ENCODE assay signal across 1 cellular context in the genomic region with DNA sequence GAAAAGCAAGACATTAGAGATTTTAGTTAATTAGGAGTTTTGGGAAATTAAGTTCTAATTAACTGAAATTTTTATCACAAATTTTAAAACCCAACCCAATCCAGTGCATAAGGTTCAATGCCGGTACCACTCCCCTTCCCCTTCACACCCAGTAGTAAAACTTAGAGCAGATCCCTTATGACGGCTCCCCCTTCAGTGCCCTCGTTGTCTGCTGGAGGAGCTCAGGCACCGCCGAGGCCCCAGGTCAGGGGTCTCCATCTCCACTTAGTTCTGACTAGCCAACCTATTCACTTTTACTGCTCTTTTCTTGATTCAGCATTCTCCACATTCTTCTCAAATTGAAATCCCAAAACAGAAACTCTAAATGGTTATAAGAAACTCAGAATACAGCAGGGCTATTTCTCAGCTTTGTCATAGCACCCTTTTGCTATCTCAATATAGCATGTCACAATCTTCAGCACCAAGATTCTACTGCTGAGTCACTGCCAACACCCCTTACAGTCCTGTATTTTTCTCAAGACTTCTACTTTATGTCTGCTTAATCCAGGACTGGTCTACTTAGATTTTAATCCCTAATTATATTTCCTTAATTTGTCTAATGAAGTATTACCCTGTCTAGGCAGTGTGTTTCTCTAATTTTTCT.
TF ChIP-seq lines count a peak whose summit lies in the region.

No MANE protein-coding gene starts in this region.

TF ChIP-seq in K562, 482 proteins besides CTCF, POLR2A, EP300 and RAD21 (continued from another document):
- no peak for TF ChIP-seq ZNF740 (CRISPR knock-in tag; IDR thresholded peaks at IDR 0.05)
- no peak for TF ChIP-seq ZNF740 (tag; IDR thresholded peaks at IDR 0.05)
- TF ChIP-seq KLF16 (IDR thresholded peaks at IDR 0.05) = no peak
- TF ChIP-seq, protein P1, sequence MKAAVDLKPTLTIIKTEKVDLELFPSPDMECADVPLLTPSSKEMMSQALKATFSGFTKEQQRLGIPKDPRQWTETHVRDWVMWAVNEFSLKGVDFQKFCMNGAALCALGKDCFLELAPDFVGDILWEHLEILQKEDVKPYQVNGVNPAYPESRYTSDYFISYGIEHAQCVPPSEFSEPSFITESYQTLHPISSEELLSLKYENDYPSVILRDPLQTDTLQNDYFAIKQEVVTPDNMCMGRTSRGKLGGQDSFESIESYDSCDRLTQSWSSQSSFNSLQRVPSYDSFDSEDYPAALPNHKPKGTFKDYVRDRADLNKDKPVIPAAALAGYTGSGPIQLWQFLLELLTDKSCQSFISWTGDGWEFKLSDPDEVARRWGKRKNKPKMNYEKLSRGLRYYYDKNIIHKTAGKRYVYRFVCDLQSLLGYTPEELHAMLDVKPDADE (conservative IDR thresholded peaks at IDR 0.05; ENCODE audit: control insufficient read depth, low read depth, low read length) = no peak
- no peak for TF ChIP-seq NELFE (IDR thresholded peaks at IDR 0.05; ENCODE audit: insufficient read depth, insufficient read length)
- TF ChIP-seq ZNF707 (CRISPR knock-in tag; conservative IDR thresholded peaks at IDR 0.05) = no peak
- TF ChIP-seq NFRKB (IDR thresholded peaks at IDR 0.05; ENCODE audit: low read depth) = no peak
- TF ChIP-seq, protein P2, sequence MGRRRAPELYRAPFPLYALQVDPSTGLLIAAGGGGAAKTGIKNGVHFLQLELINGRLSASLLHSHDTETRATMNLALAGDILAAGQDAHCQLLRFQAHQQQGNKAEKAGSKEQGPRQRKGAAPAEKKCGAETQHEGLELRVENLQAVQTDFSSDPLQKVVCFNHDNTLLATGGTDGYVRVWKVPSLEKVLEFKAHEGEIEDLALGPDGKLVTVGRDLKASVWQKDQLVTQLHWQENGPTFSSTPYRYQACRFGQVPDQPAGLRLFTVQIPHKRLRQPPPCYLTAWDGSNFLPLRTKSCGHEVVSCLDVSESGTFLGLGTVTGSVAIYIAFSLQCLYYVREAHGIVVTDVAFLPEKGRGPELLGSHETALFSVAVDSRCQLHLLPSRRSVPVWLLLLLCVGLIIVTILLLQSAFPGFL (CRISPR knock-in tag; IDR thresholded peaks at IDR 0.05) = no peak
- no peak for TF ChIP-seq PCBP1 (IDR thresholded peaks at IDR 0.05; ENCODE audit: low read depth, low read length, poor library complexity, severe bottlenecking)
- TF ChIP-seq GATAD2A (IDR thresholded peaks at IDR 0.05) = no peak
- TF ChIP-seq DPF2 (IDR thresholded peaks at IDR 0.05) = peak; percentile 81
- TF ChIP-seq XRCC3 (IDR thresholded peaks at IDR 0.05) = no peak
- TF ChIP-seq TEAD4 (IDR thresholded peaks at IDR 0.05; ENCODE audit: low read length) = peak; percentile 17; the same call in 1 of the 2 replicates
- TF ChIP-seq TEAD4 (CRISPR knock-in tag; IDR thresholded peaks at IDR 0.05; ENCODE audit: borderline replicate concordance) = no peak
- no peak for TF ChIP-seq WHSC1 (IDR thresholded peaks at IDR 0.05; ENCODE audit: low read length)
- TF ChIP-seq HNRNPLL (IDR thresholded peaks at IDR 0.05; ENCODE audit: low read depth, low read length, poor library complexity, severe bottlenecking) = no peak
- TF ChIP-seq ZBTB5 (IDR thresholded peaks at IDR 0.05) = no peak
- TF ChIP-seq CHD2 (IDR thresholded peaks at IDR 0.05; ENCODE audit: low read depth, low read length) = no peak
- TF ChIP-seq CBFA2T3 (IDR thresholded peaks at IDR 0.05) = peak; percentile 54
- TF ChIP-seq RBBP5 (IDR thresholded peaks at IDR 0.05; ENCODE audit: borderline replicate concordance, insufficient read depth, low read length, poor library complexity, severe bottlenecking) = no peak
- peak; percentile 85 for TF ChIP-seq CEBPB (tag; IDR thresholded peaks at IDR 0.05)
- TF ChIP-seq TEAD2 (tag; IDR thresholded peaks at IDR 0.05) = no peak
- TF ChIP-seq NCOA4 (IDR thresholded peaks at IDR 0.05; ENCODE audit: partially characterized antibody) = no peak
- TF ChIP-seq SETDB1 (IDR thresholded peaks at IDR 0.05; ENCODE audit: low read length) = no peak
- no peak for TF ChIP-seq ZNF589 (CRISPR knock-in tag; IDR thresholded peaks at IDR 0.05; ENCODE audit: low read depth)
- TF ChIP-seq GTF2F1 (IDR thresholded peaks at IDR 0.05; ENCODE audit: low read depth, low read length) = no peak
- TF ChIP-seq, protein P3, sequence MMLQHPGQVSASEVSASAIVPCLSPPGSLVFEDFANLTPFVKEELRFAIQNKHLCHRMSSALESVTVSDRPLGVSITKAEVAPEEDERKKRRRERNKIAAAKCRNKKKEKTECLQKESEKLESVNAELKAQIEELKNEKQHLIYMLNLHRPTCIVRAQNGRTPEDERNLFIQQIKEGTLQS (IDR thresholded peaks at IDR 0.05) = peak; percentile 57; the same call in 1 of the 2 replicates
- TF ChIP-seq, protein P3 (CRISPR knock-in tag; conservative IDR thresholded peaks at IDR 0.05) = no peak
- TF ChIP-seq TEAD1 (CRISPR knock-in tag; IDR thresholded peaks at IDR 0.05) = no peak
- peak; percentile 87 for TF ChIP-seq MAFK (IDR thresholded peaks at IDR 0.05; ENCODE audit: low read length)
- TF ChIP-seq PURB (CRISPR knock-in tag; IDR thresholded peaks at IDR 0.05; ENCODE audit: low read depth) = no peak
- TF ChIP-seq TCF3 (CRISPR knock-in tag; IDR thresholded peaks at IDR 0.05) = peak; percentile 34; the same call in 1 of the 2 replicates
- TF ChIP-seq, protein P4, sequence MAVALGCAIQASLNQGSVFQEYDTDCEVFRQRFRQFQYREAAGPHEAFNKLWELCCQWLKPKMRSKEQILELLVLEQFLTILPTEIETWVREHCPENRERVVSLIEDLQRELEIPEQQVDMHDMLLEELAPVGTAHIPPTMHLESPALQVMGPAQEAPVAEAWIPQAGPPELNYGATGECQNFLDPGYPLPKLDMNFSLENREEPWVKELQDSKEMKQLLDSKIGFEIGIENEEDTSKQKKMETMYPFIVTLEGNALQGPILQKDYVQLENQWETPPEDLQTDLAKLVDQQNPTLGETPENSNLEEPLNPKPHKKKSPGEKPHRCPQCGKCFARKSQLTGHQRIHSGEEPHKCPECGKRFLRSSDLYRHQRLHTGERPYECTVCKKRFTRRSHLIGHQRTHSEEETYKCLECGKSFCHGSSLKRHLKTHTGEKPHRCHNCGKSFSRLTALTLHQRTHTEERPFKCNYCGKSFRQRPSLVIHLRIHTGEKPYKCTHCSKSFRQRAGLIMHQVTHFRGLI (CRISPR knock-in tag; IDR thresholded peaks at IDR 0.05) = no peak
- TF ChIP-seq, protein P5, sequence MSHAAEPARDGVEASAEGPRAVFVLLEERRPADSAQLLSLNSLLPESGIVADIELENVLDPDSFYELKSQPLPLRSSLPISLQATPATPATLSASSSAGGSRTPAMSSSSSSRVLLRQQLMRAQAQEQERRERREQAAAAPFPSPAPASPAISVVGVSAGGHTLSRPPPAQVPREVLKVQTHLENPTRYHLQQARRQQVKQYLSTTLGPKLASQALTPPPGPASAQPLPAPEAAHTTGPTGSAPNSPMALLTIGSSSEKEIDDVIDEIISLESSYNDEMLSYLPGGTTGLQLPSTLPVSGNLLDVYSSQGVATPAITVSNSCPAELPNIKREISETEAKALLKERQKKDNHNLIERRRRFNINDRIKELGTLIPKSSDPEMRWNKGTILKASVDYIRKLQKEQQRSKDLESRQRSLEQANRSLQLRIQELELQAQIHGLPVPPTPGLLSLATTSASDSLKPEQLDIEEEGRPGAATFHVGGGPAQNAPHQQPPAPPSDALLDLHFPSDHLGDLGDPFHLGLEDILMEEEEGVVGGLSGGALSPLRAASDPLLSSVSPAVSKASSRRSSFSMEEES (CRISPR knock-in tag; IDR thresholded peaks at IDR 0.05) = no peak
- no peak for TF ChIP-seq CXXC5 (CRISPR knock-in tag; IDR thresholded peaks at IDR 0.05)
- TF ChIP-seq ELF1 (tag; IDR thresholded peaks at IDR 0.05) = no peak
- no peak for TF ChIP-seq ETV5 (CRISPR knock-in tag; IDR thresholded peaks at IDR 0.05; ENCODE audit: low read depth)
- no peak for TF ChIP-seq ZBTB2 (IDR thresholded peaks at IDR 0.05)
- no peak for TF ChIP-seq BRD9 (IDR thresholded peaks at IDR 0.05; ENCODE audit: low read depth, partially characterized antibody)
- no peak for TF ChIP-seq HCFC1 (IDR thresholded peaks at IDR 0.05; ENCODE audit: low read depth, low read length)
- TF ChIP-seq TRIM24 (IDR thresholded peaks at IDR 0.05) = 0 out of 4 replicates have a peak, but pooled peaks of 1 of the 2 experiments have one; percentile 12
- no peak for TF ChIP-seq SIX5 (IDR thresholded peaks at IDR 0.05; ENCODE audit: borderline replicate concordance in 1 of 2, insufficient read depth in 1 of 2, low read depth in 1 of 2, low read length in 2 of 2)
- TF ChIP-seq ZSCAN32 (CRISPR knock-in tag; IDR thresholded peaks at IDR 0.05) = no peak
- no peak for TF ChIP-seq ZNF24 (IDR thresholded peaks at IDR 0.05)
- no peak for TF ChIP-seq POLR2H (tag; IDR thresholded peaks at IDR 0.05; ENCODE audit: low read depth)
- TF ChIP-seq CHD1 (IDR thresholded peaks at IDR 0.05; ENCODE audit: low read length) = no peak
- no peak for TF ChIP-seq HEY1 (CRISPR knock-in tag; IDR thresholded peaks at IDR 0.05; ENCODE audit: borderline replicate concordance)
- TF ChIP-seq NFE2L1 (tag; IDR thresholded peaks at IDR 0.05; ENCODE audit: borderline replicate concordance, low read depth) = peak; percentile 78
